1 cellular context compared by ENCODE assay signal in the genomic region with DNA sequence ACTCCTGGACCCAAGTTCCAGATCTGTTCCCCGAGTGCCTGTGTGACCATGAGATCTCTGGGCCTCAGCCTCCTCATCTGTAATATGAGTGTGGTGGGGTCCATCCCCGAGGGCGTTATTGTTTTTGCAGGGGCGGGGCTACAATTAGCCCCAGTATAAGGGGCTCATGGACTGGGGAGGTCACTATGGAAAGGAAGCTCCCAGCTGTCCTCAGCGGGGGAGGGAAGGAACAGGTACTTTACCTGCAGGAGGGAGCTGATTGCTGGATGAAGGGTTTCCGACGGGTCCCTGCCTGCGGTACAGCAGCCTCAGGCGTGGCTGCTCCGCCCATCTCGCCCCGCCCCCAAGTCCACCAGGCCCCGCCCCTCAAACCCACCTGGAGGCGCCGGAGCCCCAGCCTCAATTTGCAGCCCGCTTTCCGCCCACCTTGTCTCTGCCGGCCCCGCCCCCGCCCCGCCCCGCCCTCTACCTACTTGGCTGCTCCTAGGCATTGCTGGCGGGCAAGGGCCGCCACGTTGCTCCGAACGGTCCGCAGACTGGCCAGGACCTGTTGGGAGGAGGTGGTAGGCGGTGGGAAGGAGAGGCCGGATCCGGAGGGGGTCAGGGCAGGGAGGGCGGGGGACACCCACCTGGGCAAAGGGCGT.
TF ChIP-seq lines count a peak whose summit lies in the region.

No MANE protein-coding gene starts in this region.

TF ChIP-seq in WTC11, 78 proteins besides CTCF, POLR2A, EP300 and RAD21 (continued from another document):
- TF ChIP-seq, protein P1, sequence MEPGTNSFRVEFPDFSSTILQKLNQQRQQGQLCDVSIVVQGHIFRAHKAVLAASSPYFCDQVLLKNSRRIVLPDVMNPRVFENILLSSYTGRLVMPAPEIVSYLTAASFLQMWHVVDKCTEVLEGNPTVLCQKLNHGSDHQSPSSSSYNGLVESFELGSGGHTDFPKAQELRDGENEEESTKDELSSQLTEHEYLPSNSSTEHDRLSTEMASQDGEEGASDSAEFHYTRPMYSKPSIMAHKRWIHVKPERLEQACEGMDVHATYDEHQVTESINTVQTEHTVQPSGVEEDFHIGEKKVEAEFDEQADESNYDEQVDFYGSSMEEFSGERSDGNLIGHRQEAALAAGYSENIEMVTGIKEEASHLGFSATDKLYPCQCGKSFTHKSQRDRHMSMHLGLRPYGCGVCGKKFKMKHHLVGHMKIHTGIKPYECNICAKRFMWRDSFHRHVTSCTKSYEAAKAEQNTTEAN (CRISPR knock-in tag; IDR thresholded peaks at IDR 0.05): no peak
- TF ChIP-seq, protein P2, sequence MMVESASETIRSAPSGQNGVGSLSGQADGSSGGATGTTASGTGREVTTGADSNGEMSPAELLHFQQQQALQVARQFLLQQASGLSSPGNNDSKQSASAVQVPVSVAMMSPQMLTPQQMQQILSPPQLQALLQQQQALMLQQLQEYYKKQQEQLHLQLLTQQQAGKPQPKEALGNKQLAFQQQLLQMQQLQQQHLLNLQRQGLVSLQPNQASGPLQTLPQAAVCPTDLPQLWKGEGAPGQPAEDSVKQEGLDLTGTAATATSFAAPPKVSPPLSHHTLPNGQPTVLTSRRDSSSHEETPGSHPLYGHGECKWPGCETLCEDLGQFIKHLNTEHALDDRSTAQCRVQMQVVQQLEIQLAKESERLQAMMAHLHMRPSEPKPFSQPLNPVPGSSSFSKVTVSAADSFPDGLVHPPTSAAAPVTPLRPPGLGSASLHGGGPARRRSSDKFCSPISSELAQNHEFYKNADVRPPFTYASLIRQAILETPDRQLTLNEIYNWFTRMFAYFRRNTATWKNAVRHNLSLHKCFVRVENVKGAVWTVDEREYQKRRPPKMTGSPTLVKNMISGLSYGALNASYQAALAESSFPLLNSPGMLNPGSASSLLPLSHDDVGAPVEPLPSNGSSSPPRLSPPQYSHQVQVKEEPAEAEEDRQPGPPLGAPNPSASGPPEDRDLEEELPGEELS (CRISPR knock-in tag; IDR thresholded peaks at IDR 0.05): no peak
- no peak for TF ChIP-seq ZNF396 (CRISPR knock-in tag; IDR thresholded peaks at IDR 0.05; ENCODE audit: borderline replicate concordance)
- no peak for TF ChIP-seq ZNF232 (CRISPR knock-in tag; IDR thresholded peaks at IDR 0.05)
